Comparison of ENCODE assay signal across 15 cellular contexts in genomic region chr2:160630801-160631590, GRCh38.
A peak's percentile ranks its signal among the peaks of the same experiment; 100 is the strongest.
DNase-seq lines count a peak whose midpoint lies in the region; ATAC-seq, FAIRE-seq and TF ChIP-seq lines count a peak whose summit lies in the region.
"Had no signal": no experiment of that assay in that cellular context is flagged by ENCODE, and none has a peak within 500 bp of the region (broad histone marks: within the 10 kb centered on the region; RNA-seq: fewer than 3 reads in every experiment).

No MANE protein-coding gene starts in this region.

- peaks cover 9% of the 10 kb centered on the region for H3K4me1 ChIP-seq in endothelial cell of umbilical vein (ENCODE audit: control insufficient read depth, extremely low read depth, insufficient read depth, low read length)
- peaks cover 18% of the 10 kb centered on the region for H3K4me1 ChIP-seq in mesendoderm (ENCODE audit: control insufficient read depth, low read depth, low read length)
- H3K4me1 ChIP-seq in upper lobe of right lung: no peaks in the 10 kb centered on the region

- H3K4me3 ChIP-seq in endothelial cell of umbilical vein (replicated peaks in 1 of 3; ENCODE audit: insufficient read depth in 1 of 3, low read depth in 1 of 3, low read length in 3 of 3): no peak overlapping the region
- H3K4me3 ChIP-seq in mesendoderm (ENCODE audit: low read length): no peak overlapping the region
- no peak overlapping the region for H3K4me3 ChIP-seq in upper lobe of right lung

- H2AFZ ChIP-seq in endothelial cell of umbilical vein (ENCODE audit: low read depth, low read length): peak overlapping the region; percentile 1

- H3K18ac ChIP-seq in mesendoderm (ENCODE audit: low read length): peak overlapping the region; percentile 71

- peak overlapping the region; percentile 81 for H3K23ac ChIP-seq in mesendoderm (ENCODE audit: low read length)

- TF ChIP-seq POLR2A in endothelial cell of umbilical vein (IDR thresholded peaks at IDR 0.05; ENCODE audit: low read depth, low read length): no peak

- dilution Hi-C loops in endothelial cell of umbilical vein (cut with MboI; ENCODE audit: extremely low pct_ligation_motif_present, low sequenced_read_pairs): no loop called here

- no peaks in the 10 kb centered on the region for H3K79me1 ChIP-seq in mesendoderm (ENCODE audit: low read length)

- no CpG with 5 or more reads among the region's 5 CpGs for WGBS in mesendoderm (ENCODE audit: extremely low coverage, insufficient coverage, low lambda C conversion rate)

- H3K4me2 ChIP-seq in endothelial cell of umbilical vein (ENCODE audit: insufficient read depth, low read length) (no peak overlapping the region), mesendoderm (ENCODE audit: low read length) (no peak overlapping the region)

- H2AK5ac ChIP-seq in mesendoderm (ENCODE audit: low read length): peak overlapping the region; percentile 50

- H4K20me1 ChIP-seq in endothelial cell of umbilical vein (replicated peaks; ENCODE audit: control insufficient read depth, extremely low read depth, insufficient read depth, low read length): no peaks in the 10 kb centered on the region

- H3K4ac ChIP-seq in mesendoderm (ENCODE audit: low read depth, low read length): no peak overlapping the region

- peak; percentile 36 for DNase-seq in HCEC 1CT
- no peak for DNase-seq in endothelial cell of umbilical vein (ENCODE audit: low read depth, low spot score)
- DNase-seq in mesendoderm: peak; percentile 60
- DNase-seq in upper lobe of right lung: no peak
- DNase-seq in activated T-cell treated with anti-CD3 and anti-CD28 coated beads, Interleukin-2, amount 50 U/mL, for 48 hours: no peak
- DNase-seq: activated CD4-positive, alpha-beta T cell treated with anti-CD3 and anti-CD28 coated beads, Interleukin-2, amount 50 U/mL, for 4 hours; activated naive CD8-positive, alpha-beta T cell treated with anti-CD3 and anti-CD28 coated beads, Interleukin-2, amount 50 U/mL, for 24 hours; CD4-positive, alpha-beta memory T cell; KG1; NCI-H1436 treated with DMSO at 0.1 percent for 48 hours had no signal

- peak overlapping the region; percentile 74 for H2BK120ac ChIP-seq in mesendoderm (ENCODE audit: low read depth, low read length)

- H3K9ac ChIP-seq in endothelial cell of umbilical vein (replicated peaks; ENCODE audit: extremely low read depth, insufficient read depth, low read length): no peak overlapping the region
- no peak overlapping the region for H3K9ac ChIP-seq in mesendoderm (ENCODE audit: low read length)

- H4K5ac ChIP-seq in mesendoderm (ENCODE audit: low read length): peak overlapping the region; percentile 14

- no peaks in the 10 kb centered on the region for H3K9me1 ChIP-seq in endothelial cell of umbilical vein (replicated peaks; ENCODE audit: control insufficient read depth, extremely low read depth, insufficient read depth, low read length)

- FAIRE-seq in endothelial cell of umbilical vein (lab: Jason Lieb, UNC): peak; percentile 40
- FAIRE-seq: GM12892, urothelium cell line had no signal

- TF ChIP-seq CTCF in endothelial cell of umbilical vein (IDR thresholded peaks at IDR 0.05; ENCODE audit: extremely low read depth in 1 of 2, insufficient read depth in 1 of 2, low read depth in 1 of 2, low read length in 2 of 2): no peak
- TF ChIP-seq CTCF in upper lobe of right lung (IDR thresholded peaks at IDR 0.05): no peak

- no peak overlapping the region for H2BK15ac ChIP-seq in mesendoderm (replicated peaks; ENCODE audit: low read depth)

- POLR2A ChIA-PET in endothelial cell of umbilical vein (lab: Charles Lee): no interaction called here

- CTCF ChIA-PET in endothelial cell of umbilical vein (lab: Charles Lee): interaction anchor here (1.1 to 1.5 kb wide), 6 partner anchors 11 to 339 kb away, joined by 3 to 5 read pairs (median 4); no protein-coding TSS in a partner anchor

- H3K9me3 ChIP-seq in endothelial cell of umbilical vein (replicated peaks; ENCODE audit: control insufficient read depth, insufficient read depth, low read length): no peaks in the 10 kb centered on the region
- no peaks in the 10 kb centered on the region for H3K9me3 ChIP-seq in upper lobe of right lung

- no TSS peak for BruUV-seq in endothelial cell of umbilical vein (replicated peaks; lab: Mats Ljungman, UMichigan)

- ATAC-seq in upper lobe of right lung (peak; percentile 30), GM21447 (IDR thresholded peaks at IDR 0.05; ENCODE audit: unreplicated experiment) (no peak), GM19452 (IDR thresholded peaks at IDR 0.05; ENCODE audit: unreplicated experiment) (no peak)
- ATAC-seq: activated naive CD8-positive, alpha-beta T cell treated with anti-CD3 and anti-CD28 coated beads, Interleukin-2, amount 50 U/mL, for 24 hours had no signal

- peak overlapping the region; percentile 86 for H2BK5ac ChIP-seq in mesendoderm (ENCODE audit: low read length)

- intact Hi-C loops in endothelial cell of umbilical vein (cut with micrococcal nuclease) (no loop called here), upper lobe of right lung (cut with DNase I) (no loop called here)

- H3K27ac ChIP-seq in endothelial cell of umbilical vein (ENCODE audit: insufficient read depth, low read depth, low read length) (no peak overlapping the region), mesendoderm (ENCODE audit: low read depth, low read length) (no peak overlapping the region), upper lobe of right lung (peak overlapping the region; percentile 39)
- H3K27ac ChIP-seq: epithelial cell of prostate had no signal

- H4K8ac ChIP-seq in mesendoderm (ENCODE audit: low read depth, low read length): no peak overlapping the region

- no peaks in the 10 kb centered on the region for H3K36me3 ChIP-seq in endothelial cell of umbilical vein (ENCODE audit: control insufficient read depth in 2 of 2, extremely low read depth in 1 of 2, insufficient read depth in 2 of 2, low read length in 2 of 2)
- H3K36me3 ChIP-seq in mesendoderm (ENCODE audit: control insufficient read depth, insufficient read depth, low read length): no peaks in the 10 kb centered on the region
- no peaks in the 10 kb centered on the region for H3K36me3 ChIP-seq in upper lobe of right lung

- H3K79me2 ChIP-seq in endothelial cell of umbilical vein (ENCODE audit: control insufficient read depth, insufficient read depth, low read length) (no peaks in the 10 kb centered on the region), mesendoderm (ENCODE audit: control insufficient read depth, insufficient read depth, low read length) (no peaks in the 10 kb centered on the region)

- H3K27me3 ChIP-seq in endothelial cell of umbilical vein (ENCODE audit: control insufficient read depth in 2 of 2, insufficient read depth in 2 of 2, low read length in 2 of 2) (no peaks in the 10 kb centered on the region), mesendoderm (ENCODE audit: insufficient read depth, low read length, poor library complexity) (no peaks in the 10 kb centered on the region), upper lobe of right lung (no peaks in the 10 kb centered on the region)

- peak overlapping the region; percentile 62 for H3K56ac ChIP-seq in mesendoderm (ENCODE audit: low read length)

TF ChIP-seq in endothelial cell of umbilical vein, 7 proteins besides CTCF, POLR2A, EP300 and RAD21:
- TF ChIP-seq FOS (IDR thresholded peaks at IDR 0.05; ENCODE audit: borderline replicate concordance, insufficient read depth, low read length) (no peak), EZH2 (IDR thresholded peaks at IDR 0.05; ENCODE audit: borderline replicate concordance, low read depth, low read length, severe bottlenecking) (no peak), POLR2AphosphoS5 (IDR thresholded peaks at IDR 0.05; ENCODE audit: insufficient read depth, low read depth, low read length) (no peak), JUN (IDR thresholded peaks at IDR 0.05; ENCODE audit: borderline replicate concordance, insufficient read depth, insufficient read length, low read depth) (no peak), MAX (IDR thresholded peaks at IDR 0.05; ENCODE audit: insufficient read depth, insufficient read length) (no peak), GATA2 (IDR thresholded peaks at IDR 0.05; ENCODE audit: insufficient read depth, insufficient read length, low read depth, low read length) (no peak), MYC (IDR thresholded peaks at IDR 0.05; ENCODE audit: low read depth, low read length) (no peak)

Comparison
In these comparisons a context has a peak if more than half of its experiments do, and no peak if none do; other contexts are left out.
1. DNase-seq: peak in HCEC 1CT (single experiment) and mesendoderm (single experiment); none in endothelial cell of umbilical vein (single experiment), upper lobe of right lung (single experiment) and activated T-cell treated with anti-CD3 and anti-CD28 coated beads, Interleukin-2, amount 50 U/mL, for 48 hours (0 of 2).